Comparison of ENCODE assay signal across 2 cellular contexts in the genomic region with DNA sequence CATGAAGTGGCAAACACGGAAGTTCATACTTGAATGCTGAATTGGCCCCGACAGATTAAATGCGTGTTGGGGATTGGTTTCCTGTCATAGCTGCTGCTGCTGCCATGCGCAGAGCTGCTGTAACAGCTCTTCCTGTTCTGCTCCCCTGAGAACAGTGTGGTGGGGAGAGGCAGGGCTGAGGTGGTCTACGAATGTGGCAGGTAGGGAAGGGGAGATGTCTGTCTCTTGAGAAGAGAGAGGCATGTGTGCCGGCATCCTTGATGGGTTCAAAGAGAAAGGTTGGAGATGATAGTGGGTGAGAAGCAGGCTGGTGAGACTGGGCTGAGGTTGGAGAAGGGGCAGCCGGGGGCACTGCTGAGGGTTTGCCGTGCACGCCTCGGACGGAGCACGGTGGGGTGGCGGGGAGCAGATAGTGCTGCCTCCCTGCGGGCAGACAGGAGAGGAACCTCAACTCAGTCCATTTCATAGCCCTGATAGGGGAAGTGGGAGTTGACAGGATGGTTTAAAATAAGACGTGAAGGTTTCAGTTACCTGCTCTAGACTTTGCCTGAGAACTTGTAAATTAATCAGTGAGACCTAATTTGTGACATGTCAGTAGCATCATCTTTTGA.
TF ChIP-seq lines count a peak whose summit lies in the region.

No MANE protein-coding gene starts in this region.

TF ChIP-seq in HepG2, 621 proteins besides CTCF, POLR2A, EP300 and RAD21 (continued from another document):
- TF ChIP-seq TRIM22 (IDR thresholded peaks at IDR 0.05) (no peak), GATAD2A (CRISPR knock-in tag; IDR thresholded peaks at IDR 0.05) (no peak), MED8 (CRISPR knock-in tag; IDR thresholded peaks at IDR 0.05; ENCODE audit: insufficient replicate concordance) (no peak)

TF ChIP-seq in H1, 55 proteins besides CTCF, POLR2A, EP300 and RAD21 (continued from another document):
- no peak for TF ChIP-seq USF2 (IDR thresholded peaks at IDR 0.05; ENCODE audit: low read length)
- TF ChIP-seq NANOG (IDR thresholded peaks at IDR 0.05; ENCODE audit: insufficient read depth, low read depth, low read length, poor library complexity, severe bottlenecking), result no peak
- TF ChIP-seq, protein P1, sequence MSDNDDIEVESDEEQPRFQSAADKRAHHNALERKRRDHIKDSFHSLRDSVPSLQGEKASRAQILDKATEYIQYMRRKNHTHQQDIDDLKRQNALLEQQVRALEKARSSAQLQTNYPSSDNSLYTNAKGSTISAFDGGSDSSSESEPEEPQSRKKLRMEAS (IDR thresholded peaks at IDR 0.05), result no peak
- no peak for TF ChIP-seq ATF3 (IDR thresholded peaks at IDR 0.05; ENCODE audit: insufficient read depth, low read depth, low read length)
- no peak for TF ChIP-seq KDM4A (IDR thresholded peaks at IDR 0.05; ENCODE audit: low read depth, low read length, severe bottlenecking)
- TF ChIP-seq E2F6 (IDR thresholded peaks at IDR 0.05), result no peak
